1 cellular context compared by ENCODE assay signal in the genomic region with DNA sequence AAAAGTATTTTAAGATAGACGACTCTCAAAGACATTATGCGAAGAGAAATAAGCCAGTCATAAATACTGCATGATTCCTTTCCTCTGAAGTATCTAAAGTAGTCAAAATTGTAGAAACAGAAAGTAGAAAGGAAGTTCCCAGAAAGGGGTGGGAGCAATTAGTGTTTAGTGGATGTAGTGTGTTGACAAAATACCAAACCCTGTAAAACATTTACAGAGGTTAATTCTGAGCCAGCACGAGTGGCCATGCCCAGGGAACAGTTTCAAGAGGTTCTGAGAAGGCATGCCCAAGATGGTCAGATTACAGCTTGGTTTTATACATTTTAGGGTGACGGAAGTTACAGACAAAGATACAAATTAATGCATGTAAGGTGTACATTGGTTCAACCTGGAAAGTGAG.
TF ChIP-seq lines count a peak whose summit lies in the region.

No MANE protein-coding gene starts in this region.

TF ChIP-seq in GM23338, 12 proteins besides CTCF, POLR2A, EP300 and RAD21 (continued from another document):
- TF ChIP-seq, protein P1, sequence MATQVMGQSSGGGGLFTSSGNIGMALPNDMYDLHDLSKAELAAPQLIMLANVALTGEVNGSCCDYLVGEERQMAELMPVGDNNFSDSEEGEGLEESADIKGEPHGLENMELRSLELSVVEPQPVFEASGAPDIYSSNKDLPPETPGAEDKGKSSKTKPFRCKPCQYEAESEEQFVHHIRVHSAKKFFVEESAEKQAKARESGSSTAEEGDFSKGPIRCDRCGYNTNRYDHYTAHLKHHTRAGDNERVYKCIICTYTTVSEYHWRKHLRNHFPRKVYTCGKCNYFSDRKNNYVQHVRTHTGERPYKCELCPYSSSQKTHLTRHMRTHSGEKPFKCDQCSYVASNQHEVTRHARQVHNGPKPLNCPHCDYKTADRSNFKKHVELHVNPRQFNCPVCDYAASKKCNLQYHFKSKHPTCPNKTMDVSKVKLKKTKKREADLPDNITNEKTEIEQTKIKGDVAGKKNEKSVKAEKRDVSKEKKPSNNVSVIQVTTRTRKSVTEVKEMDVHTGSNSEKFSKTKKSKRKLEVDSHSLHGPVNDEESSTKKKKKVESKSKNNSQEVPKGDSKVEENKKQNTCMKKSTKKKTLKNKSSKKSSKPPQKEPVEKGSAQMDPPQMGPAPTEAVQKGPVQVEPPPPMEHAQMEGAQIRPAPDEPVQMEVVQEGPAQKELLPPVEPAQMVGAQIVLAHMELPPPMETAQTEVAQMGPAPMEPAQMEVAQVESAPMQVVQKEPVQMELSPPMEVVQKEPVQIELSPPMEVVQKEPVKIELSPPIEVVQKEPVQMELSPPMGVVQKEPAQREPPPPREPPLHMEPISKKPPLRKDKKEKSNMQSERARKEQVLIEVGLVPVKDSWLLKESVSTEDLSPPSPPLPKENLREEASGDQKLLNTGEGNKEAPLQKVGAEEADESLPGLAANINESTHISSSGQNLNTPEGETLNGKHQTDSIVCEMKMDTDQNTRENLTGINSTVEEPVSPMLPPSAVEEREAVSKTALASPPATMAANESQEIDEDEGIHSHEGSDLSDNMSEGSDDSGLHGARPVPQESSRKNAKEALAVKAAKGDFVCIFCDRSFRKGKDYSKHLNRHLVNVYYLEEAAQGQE (IDR thresholded peaks at IDR 0.05; ENCODE audit: unreplicated experiment), result no peak
